In the genomic region with DNA sequence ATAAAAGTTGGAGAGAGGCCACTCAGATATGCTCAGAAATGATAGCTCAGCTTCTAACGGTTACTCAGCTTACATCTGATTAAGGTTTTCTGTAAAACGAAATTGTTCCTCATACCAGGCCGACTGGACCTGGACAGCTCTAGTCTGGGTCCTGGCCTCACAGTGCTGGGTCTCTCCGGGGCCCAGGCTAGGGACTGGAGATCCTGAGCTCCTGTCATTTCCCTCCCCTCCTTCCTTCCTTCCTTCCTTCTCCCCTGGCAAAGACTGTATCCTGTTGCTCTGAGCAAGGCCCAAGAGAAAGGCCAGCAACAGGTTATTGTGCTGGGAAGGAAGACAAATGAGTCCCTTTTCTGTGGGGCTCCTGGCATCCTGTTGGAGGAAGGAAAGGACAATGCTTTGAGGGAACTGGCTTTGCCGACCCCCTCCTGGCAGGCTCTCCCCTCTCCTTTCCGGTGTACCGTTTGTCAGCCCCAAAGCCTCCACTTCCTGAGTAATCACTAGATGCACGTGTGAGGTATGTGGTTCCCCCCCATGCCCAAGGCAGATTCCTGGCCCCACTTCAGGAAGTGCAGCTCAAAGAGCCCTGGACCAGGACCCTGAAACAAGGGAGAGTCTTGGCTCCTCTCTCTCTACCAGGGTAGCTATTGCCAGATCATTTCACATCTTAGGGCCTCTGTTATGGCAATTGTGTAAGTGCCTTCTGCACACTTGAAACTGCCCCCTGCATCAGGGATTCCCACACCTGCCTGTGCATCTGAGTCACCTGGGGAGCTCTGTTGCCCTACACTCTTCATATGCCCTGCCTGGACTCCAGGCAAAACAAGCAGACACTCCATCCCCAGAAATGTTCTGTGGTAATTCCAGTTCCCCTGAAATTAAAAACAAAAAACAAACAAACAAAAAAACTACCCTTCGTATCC, we compare ENCODE assay signal across 10 cellular contexts.
DNase-seq lines count a peak whose midpoint lies in the region; ATAC-seq and TF ChIP-seq lines count a peak whose summit lies in the region.
"Had no signal": no experiment of that assay in that cellular context is flagged by ENCODE, and none has a peak within 500 bp of the region (broad histone marks: within the 10 kb centered on the region; RNA-seq: fewer than 3 reads in every experiment).

No MANE protein-coding gene starts in this region.

- H3K9me3 Mint-ChIP-seq in activated naive CD8-positive, alpha-beta T cell (ENCODE audit: low read depth), result peaks cover 2% of the 10 kb centered on the region
- H3K9me3 Mint-ChIP-seq in activated naive CD8-positive, alpha-beta T cell treated with anti-CD3 and anti-CD28 coated beads for 36 hours, result peaks cover 2% of the 10 kb centered on the region

- H3K4me1 ChIP-seq in upper lobe of right lung, result no peaks in the 10 kb centered on the region

- H3K4me3 Mint-ChIP-seq in activated naive CD8-positive, alpha-beta T cell, result no peak overlapping the region
- no peak overlapping the region for H3K4me3 Mint-ChIP-seq in activated naive CD8-positive, alpha-beta T cell treated with anti-CD3 and anti-CD28 coated beads for 36 hours
- H3K4me3 Mint-ChIP-seq: activated T-cell treated with anti-CD3 and anti-CD28 coated beads, Interleukin-2, amount 50 U/mL, for 4 hours had no signal

- H3K4me1 Mint-ChIP-seq in activated naive CD8-positive, alpha-beta T cell (ENCODE audit: low read depth), result peaks cover 14% of the 10 kb centered on the region
- peaks cover 10% of the 10 kb centered on the region for H3K4me1 Mint-ChIP-seq in activated naive CD8-positive, alpha-beta T cell treated with anti-CD3 and anti-CD28 coated beads for 36 hours

- no peak overlapping the region for H3K4me3 ChIP-seq in upper lobe of right lung
- H3K4me3 ChIP-seq: thoracic aorta had no signal

- H3K27ac ChIP-seq in adipose tissue (ENCODE audit: low read depth, low read length) (peak overlapping the region; percentile 67), upper lobe of right lung (no peak overlapping the region)

- H3K27me3 Mint-ChIP-seq in activated naive CD8-positive, alpha-beta T cell, result no peaks in the 10 kb centered on the region
- H3K27me3 Mint-ChIP-seq in activated naive CD8-positive, alpha-beta T cell treated with anti-CD3 and anti-CD28 coated beads for 36 hours, result no peaks in the 10 kb centered on the region

- no peak for DNase-seq in activated naive CD8-positive, alpha-beta T cell treated with anti-CD3 and anti-CD28 coated beads for 36 hours
- DNase-seq in kidney tubule cell (ENCODE audit: low spot score), result peak; percentile 50
- DNase-seq in upper lobe of right lung, result no peak
- DNase-seq in stimulated activated CD4-positive, alpha-beta T cell treated with anti-CD3 and anti-CD28 coated beads, Interleukin-12 subunit alpha, Interleukin-12 subunit beta, amount 100 ng/mL, for 4 hours, result no peak
- no peak for DNase-seq in NCI-H510A treated with DMSO at 0.1 percent for 48 hours (lab: John Stamatoyannopoulos, UW)
- DNase-seq: activated T-cell treated with anti-CD3 and anti-CD28 coated beads, Interleukin-2, amount 50 U/mL, for 4 hours had no signal

- no peak for TF ChIP-seq CTCF in upper lobe of right lung (IDR thresholded peaks at IDR 0.05)

- no peaks in the 10 kb centered on the region for H3K27me3 ChIP-seq in upper lobe of right lung

- WGBS in adipose tissue, 3 donors, result 20 to 43% (median 31%) methylated on average over 9 of the region's 9 CpGs

- peak; percentile 74 for ATAC-seq in upper lobe of right lung
- no peak for ATAC-seq in GM21447 (IDR thresholded peaks at IDR 0.05; ENCODE audit: unreplicated experiment)

- intact Hi-C loops in upper lobe of right lung (cut with DNase I), result no loop called here

- H3K36me3 ChIP-seq in upper lobe of right lung, result no peaks in the 10 kb centered on the region
- H3K36me3 ChIP-seq: thoracic aorta had no signal

- H3K9me3 ChIP-seq in upper lobe of right lung, result peaks cover 5% of the 10 kb centered on the region
- H3K9me3 ChIP-seq: thoracic aorta had no signal

- peaks cover 4% of the 10 kb centered on the region for H3K36me3 Mint-ChIP-seq in activated naive CD8-positive, alpha-beta T cell
- H3K36me3 Mint-ChIP-seq in activated naive CD8-positive, alpha-beta T cell treated with anti-CD3 and anti-CD28 coated beads for 36 hours, result no peaks in the 10 kb centered on the region

- H3K27ac Mint-ChIP-seq in activated naive CD8-positive, alpha-beta T cell, result peak overlapping the region; percentile 30
- no peak overlapping the region for H3K27ac Mint-ChIP-seq in activated naive CD8-positive, alpha-beta T cell treated with anti-CD3 and anti-CD28 coated beads for 36 hours
